ENCODE assay signal across 35 cellular contexts in genomic region chr5:85476617-85477016, GRCh38.
"Had no signal": no experiment of that assay in that cellular context is flagged by ENCODE, and none has a peak within 500 bp of the region (broad histone marks: within the 10 kb centered on the region; RNA-seq: fewer than 3 reads in every experiment).

No MANE protein-coding gene starts in this region.

- H3K27ac ChIP-seq: KMS-11 had no signal

- H3K36me3 ChIP-seq: MG63 had no signal

- H3K27me3 ChIP-seq: MG63 had no signal

- H3K9ac ChIP-seq: KMS-11 had no signal

- DNase-seq: Karpas-422, Kasumi-1, KG1, MG63, MM.1S, MV-4-11, NCI-H1048, NCI-H1092, NCI-H1092 treated with DMSO at 0.1 percent for 48 hours, NCI-H1105, NCI-H1105 treated with DMSO at 0.1 percent for 48 hours, NCI-H1417, NCI-H1417 treated with DMSO at 0.1 percent for 48 hours, NCI-H1436, NCI-H1436 treated with DMSO at 0.1 percent for 48 hours, NCI-H146, NCI-H1694, NCI-H1694 treated with DMSO at 0.1 percent for 48 hours, NCI-H187, NCI-H187 treated with DMSO at 0.1 percent for 48 hours, NCI-H1930, NCI-H2029, NCI-H2029 treated with DMSO at 0.1 percent for 48 hours, NCI-H2081, NCI-H2081 treated with DMSO at 0.1 percent for 48 hours, NCI-H2107, NCI-H2171, NCI-H2171 treated with DMSO at 0.1 percent for 48 hours, NCI-H2227 treated with DMSO at 0.1 percent for 48 hours, NCI-H226, NCI-H345, NCI-H446, NCI-H446 treated with DMSO at 0.1 percent for 48 hours, NCI-H510A had no signal

- H3K4me2 ChIP-seq: KMS-11 had no signal

- H3K9me3 ChIP-seq: MG63 had no signal

- H3K4me3 ChIP-seq: MG63 had no signal
